Comparison of ENCODE assay signal across 1 cellular context in the genomic region with DNA sequence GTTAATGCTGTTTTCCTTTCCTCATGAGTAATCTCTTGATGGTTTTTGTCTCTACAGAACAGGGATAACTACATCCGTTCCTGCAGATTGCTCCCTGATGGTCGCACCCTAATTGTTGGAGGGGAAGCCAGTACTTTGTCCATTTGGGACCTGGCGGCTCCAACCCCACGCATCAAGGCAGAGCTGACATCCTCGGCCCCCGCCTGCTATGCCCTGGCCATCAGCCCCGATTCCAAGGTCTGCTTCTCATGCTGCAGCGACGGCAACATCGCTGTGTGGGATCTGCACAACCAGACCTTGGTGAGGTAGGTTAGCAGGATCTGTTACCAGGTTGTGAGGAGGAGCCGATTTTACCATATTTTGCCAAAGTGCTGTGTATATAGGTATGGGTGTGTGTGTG.
TF ChIP-seq lines count a peak whose summit lies in the region.

No MANE protein-coding gene starts in this region.

TF ChIP-seq in GM23338, 12 proteins besides CTCF, POLR2A, EP300 and RAD21 (continued from another document):
- TF ChIP-seq, protein P1, sequence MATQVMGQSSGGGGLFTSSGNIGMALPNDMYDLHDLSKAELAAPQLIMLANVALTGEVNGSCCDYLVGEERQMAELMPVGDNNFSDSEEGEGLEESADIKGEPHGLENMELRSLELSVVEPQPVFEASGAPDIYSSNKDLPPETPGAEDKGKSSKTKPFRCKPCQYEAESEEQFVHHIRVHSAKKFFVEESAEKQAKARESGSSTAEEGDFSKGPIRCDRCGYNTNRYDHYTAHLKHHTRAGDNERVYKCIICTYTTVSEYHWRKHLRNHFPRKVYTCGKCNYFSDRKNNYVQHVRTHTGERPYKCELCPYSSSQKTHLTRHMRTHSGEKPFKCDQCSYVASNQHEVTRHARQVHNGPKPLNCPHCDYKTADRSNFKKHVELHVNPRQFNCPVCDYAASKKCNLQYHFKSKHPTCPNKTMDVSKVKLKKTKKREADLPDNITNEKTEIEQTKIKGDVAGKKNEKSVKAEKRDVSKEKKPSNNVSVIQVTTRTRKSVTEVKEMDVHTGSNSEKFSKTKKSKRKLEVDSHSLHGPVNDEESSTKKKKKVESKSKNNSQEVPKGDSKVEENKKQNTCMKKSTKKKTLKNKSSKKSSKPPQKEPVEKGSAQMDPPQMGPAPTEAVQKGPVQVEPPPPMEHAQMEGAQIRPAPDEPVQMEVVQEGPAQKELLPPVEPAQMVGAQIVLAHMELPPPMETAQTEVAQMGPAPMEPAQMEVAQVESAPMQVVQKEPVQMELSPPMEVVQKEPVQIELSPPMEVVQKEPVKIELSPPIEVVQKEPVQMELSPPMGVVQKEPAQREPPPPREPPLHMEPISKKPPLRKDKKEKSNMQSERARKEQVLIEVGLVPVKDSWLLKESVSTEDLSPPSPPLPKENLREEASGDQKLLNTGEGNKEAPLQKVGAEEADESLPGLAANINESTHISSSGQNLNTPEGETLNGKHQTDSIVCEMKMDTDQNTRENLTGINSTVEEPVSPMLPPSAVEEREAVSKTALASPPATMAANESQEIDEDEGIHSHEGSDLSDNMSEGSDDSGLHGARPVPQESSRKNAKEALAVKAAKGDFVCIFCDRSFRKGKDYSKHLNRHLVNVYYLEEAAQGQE (IDR thresholded peaks at IDR 0.05; ENCODE audit: unreplicated experiment): no peak
